In the genomic region with DNA sequence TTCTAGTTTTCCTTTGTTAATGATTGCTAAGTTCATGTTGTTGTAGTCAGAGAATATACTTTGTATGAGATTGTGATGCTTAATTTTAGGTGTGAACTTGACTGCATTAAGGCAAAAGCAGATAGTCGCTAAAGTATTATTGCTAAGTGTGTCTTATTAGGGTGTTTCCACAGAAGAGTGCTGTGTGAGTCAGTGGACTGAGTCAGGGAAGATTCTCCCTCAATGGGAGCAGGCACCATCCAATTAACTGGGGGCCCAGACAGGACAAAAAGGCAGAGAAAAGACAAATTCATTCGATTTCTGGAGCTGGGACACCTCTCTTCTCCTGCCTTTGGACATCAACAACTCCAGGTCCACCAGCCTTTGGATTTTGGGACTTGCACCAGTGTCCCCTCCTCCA, we compare ENCODE assay signal across 11 cellular contexts. TPM values are rescaled to one million over a fixed set of nuclear protein-coding genes. Genes with fewer than 3 reads are reported as not detected.
DNase-seq lines count a peak whose midpoint lies in the region; ATAC-seq and TF ChIP-seq lines count a peak whose summit lies in the region.
"Had no signal": no experiment of that assay in that cellular context is flagged by ENCODE, and none has a peak within 500 bp of the region (broad histone marks: within the 10 kb centered on the region; RNA-seq: fewer than 3 reads in every experiment).

No MANE protein-coding gene starts in this region.

- no peak for TF ChIP-seq CTCF in astrocyte of the spinal cord (IDR thresholded peaks at IDR 0.05; ENCODE audit: low read depth, low read length)

- no peak overlapping the region for H3K4me2 ChIP-seq in trophoblast cell (ENCODE audit: low read length)

- DNase-seq in CD8-positive, alpha-beta memory T cell, result no peak
- DNase-seq in astrocyte of the spinal cord (ENCODE audit: low read depth, low spot score) (peak; percentile 18), GF-D8 (lab: John Stamatoyannopoulos, UW) (no peak), trophoblast cell (no peak)
- no peak for DNase-seq in naive thymus-derived CD4-positive, alpha-beta T cell
- DNase-seq: adrenal gland, glutamatergic neuron, left colon had no signal

- H3K79me2 ChIP-seq in trophoblast cell (ENCODE audit: control insufficient read depth, insufficient read depth, low read length, poor library complexity), result no peaks in the 10 kb centered on the region

- no peak overlapping the region for H4K91ac ChIP-seq in trophoblast cell (ENCODE audit: low read depth, low read length)

- no CpG with 5 or more reads among the region's 2 CpGs for WGBS in trophoblast cell (ENCODE audit: extremely low coverage, insufficient coverage, insufficient read length)

- no peak overlapping the region for H2BK120ac ChIP-seq in trophoblast cell (ENCODE audit: insufficient read depth, low read length, poor library complexity)

- no peak overlapping the region for H3K18ac ChIP-seq in trophoblast cell (ENCODE audit: low read length)

- in situ Hi-C loops in astrocyte of the spinal cord (cut with HindIII; ENCODE audit: low sequenced_read_pairs), result no loop called here

- H3K4me1 ChIP-seq in CD8-positive, alpha-beta memory T cell (ENCODE audit: insufficient read depth, low read length), result peaks cover 4% of the 10 kb centered on the region
- peaks cover 0 to 6% of the 10 kb centered on the region in 2 donors for H3K4me1 ChIP-seq in naive thymus-derived CD4-positive, alpha-beta T cell (ENCODE audit: control insufficient read depth in 2 of 2, insufficient read depth in 2 of 2, low read length in 2 of 2)
- no peaks in the 10 kb centered on the region for H3K4me1 ChIP-seq in trophoblast cell (ENCODE audit: control insufficient read depth in 1 of 2, insufficient read depth in 2 of 2, low read length in 2 of 2)
- H3K4me1 ChIP-seq: adrenal gland had no signal

- no peak overlapping the region for H3K27ac ChIP-seq in CD8-positive, alpha-beta memory T cell (ENCODE audit: low read depth, low read length)
- no peak overlapping the region for H3K27ac ChIP-seq in naive thymus-derived CD4-positive, alpha-beta T cell (ENCODE audit: low read depth, low read length)
- no peak overlapping the region for H3K27ac ChIP-seq in trophoblast cell (ENCODE audit: low read depth, low read length)
- H3K27ac ChIP-seq: adrenal gland had no signal

- H3K9me3 ChIP-seq in CD8-positive, alpha-beta memory T cell (ENCODE audit: low read length), result no peaks in the 10 kb centered on the region
- H3K9me3 ChIP-seq in naive thymus-derived CD4-positive, alpha-beta T cell (ENCODE audit: control insufficient read depth in 2 of 3, low read length in 3 of 3), result no peaks in the 10 kb centered on the region
- peaks cover 2% of the 10 kb centered on the region for H3K9me3 ChIP-seq in trophoblast cell (ENCODE audit: insufficient read depth, low read depth, low read length)
- H3K9me3 ChIP-seq: adrenal gland had no signal

- no peak overlapping the region for H3K4me3 ChIP-seq in CD8-positive, alpha-beta memory T cell (ENCODE audit: low read length)
- no peak overlapping the region for H3K4me3 ChIP-seq in astrocyte of the spinal cord (ENCODE audit: low read depth, low read length)
- no peak overlapping the region for H3K4me3 ChIP-seq in naive thymus-derived CD4-positive, alpha-beta T cell (ENCODE audit: low read length)
- no peak overlapping the region for H3K4me3 ChIP-seq in trophoblast cell (ENCODE audit: low read depth, low read length)
- H3K4me3 ChIP-seq: adrenal gland had no signal

- no peak overlapping the region for H2BK5ac ChIP-seq in trophoblast cell (ENCODE audit: low read depth, low read length, poor library complexity)

- H3K27me3 Mint-ChIP-seq in CD8-positive, alpha-beta memory T cell, result no peaks in the 10 kb centered on the region
- H3K27me3 Mint-ChIP-seq in IgD-negative memory B cell, result no peaks in the 10 kb centered on the region
- no peaks in the 10 kb centered on the region for H3K27me3 Mint-ChIP-seq in naive thymus-derived CD4-positive, alpha-beta T cell

- peaks cover 6 to 61% (median 25%) of the 10 kb centered on the region in 3 donors for H3K36me3 Mint-ChIP-seq in CD8-positive, alpha-beta memory T cell
- peaks cover 5% of the 10 kb centered on the region for H3K36me3 Mint-ChIP-seq in IgD-negative memory B cell
- H3K36me3 Mint-ChIP-seq in naive thymus-derived CD4-positive, alpha-beta T cell, result peaks cover 6 to 46% (median 32%) of the 10 kb centered on the region in 5 donors

- CTCF ChIA-PET in CD8-positive, alpha-beta memory T cell (lab: Charles Lee), result no interaction called here
- CTCF ChIA-PET in naive thymus-derived CD4-positive, alpha-beta T cell (lab: Charles Lee), result no interaction called here

- H2BK12ac ChIP-seq in trophoblast cell (ENCODE audit: low read length), result no peak overlapping the region

- no peak for ATAC-seq in naive thymus-derived CD4-positive, alpha-beta T cell
- no peak for ATAC-seq in GM21381 (IDR thresholded peaks at IDR 0.05; ENCODE audit: unreplicated experiment)
- ATAC-seq: left colon had no signal

- peak overlapping the region; percentile 1 to 79 (median 38) for H3K27ac Mint-ChIP-seq in CD8-positive, alpha-beta memory T cell
- H3K27ac Mint-ChIP-seq in IgD-negative memory B cell, result peak overlapping the region in 2 of 3 donors; percentile 17 to 76
- H3K27ac Mint-ChIP-seq in naive thymus-derived CD4-positive, alpha-beta T cell, result peak overlapping the region in 8 of 9 donors; percentile 14 to 65 (median 37)
- H3K27ac Mint-ChIP-seq: nephron had no signal

- H3K4me1 Mint-ChIP-seq in CD8-positive, alpha-beta memory T cell, result peaks cover 27 to 49% (median 43%) of the 10 kb centered on the region in 3 donors
- peaks cover 11 to 26% (median 18%) of the 10 kb centered on the region in 3 donors for H3K4me1 Mint-ChIP-seq in IgD-negative memory B cell
- peaks cover 20 to 47% (median 31%) of the 10 kb centered on the region in 7 donors for H3K4me1 Mint-ChIP-seq in naive thymus-derived CD4-positive, alpha-beta T cell
- H3K4me1 Mint-ChIP-seq: nephron had no signal

- H3K4ac ChIP-seq in trophoblast cell (ENCODE audit: low read depth, low read length), result no peak overlapping the region

- no peak overlapping the region for H3K9ac ChIP-seq in trophoblast cell (ENCODE audit: low read length)

- H3K27me3 ChIP-seq in CD8-positive, alpha-beta memory T cell (ENCODE audit: insufficient read depth, low read length, poor library complexity, severe bottlenecking), result no peaks in the 10 kb centered on the region
- no peaks in the 10 kb centered on the region for H3K27me3 ChIP-seq in naive thymus-derived CD4-positive, alpha-beta T cell (ENCODE audit: control insufficient read depth in 2 of 2, insufficient read depth in 2 of 2, low read length in 2 of 2)
- no peaks in the 10 kb centered on the region for H3K27me3 ChIP-seq in trophoblast cell (ENCODE audit: insufficient read depth, low read length)
- H3K27me3 ChIP-seq: adrenal gland had no signal

- no peak overlapping the region for H3K4me3 Mint-ChIP-seq in CD8-positive, alpha-beta memory T cell
- H3K4me3 Mint-ChIP-seq in IgD-negative memory B cell, result no peak overlapping the region
- H3K4me3 Mint-ChIP-seq in naive thymus-derived CD4-positive, alpha-beta T cell, result no peak overlapping the region
- H3K4me3 Mint-ChIP-seq: nephron had no signal

- intact Hi-C loops in naive thymus-derived CD4-positive, alpha-beta T cell (cut with micrococcal nuclease), result loop anchor here in 1 of 2 donors (2.0 kb wide), 1 partner anchor 46 kb away; no protein-coding TSS in a partner anchor

- no peaks in the 10 kb centered on the region for H3K9me3 Mint-ChIP-seq in CD8-positive, alpha-beta memory T cell
- peaks cover 0 to 2% (median 0%) of the 10 kb centered on the region in 3 donors for H3K9me3 Mint-ChIP-seq in IgD-negative memory B cell
- H3K9me3 Mint-ChIP-seq in naive thymus-derived CD4-positive, alpha-beta T cell, result peaks cover 0 to 2% (median 0%) of the 10 kb centered on the region in 11 donors
- H3K9me3 Mint-ChIP-seq: nephron had no signal

- no peak overlapping the region for H3K23ac ChIP-seq in trophoblast cell (ENCODE audit: low read length)

- H4K12ac ChIP-seq in trophoblast cell (ENCODE audit: low read depth, low read length), result no peak overlapping the region

- no peak overlapping the region for H4K8ac ChIP-seq in trophoblast cell (ENCODE audit: low read depth, low read length)

- no peak overlapping the region for H2AK5ac ChIP-seq in trophoblast cell (ENCODE audit: low read length)

- POLR2A ChIA-PET in CD8-positive, alpha-beta memory T cell (lab: Charles Lee), result no interaction called here
- POLR2A ChIA-PET in naive thymus-derived CD4-positive, alpha-beta T cell (lab: Charles Lee), result no interaction called here

- H2AFZ ChIP-seq in trophoblast cell (ENCODE audit: insufficient read depth, low read length, poor library complexity), result no peak overlapping the region

- no peaks in the 10 kb centered on the region for H3K79me1 ChIP-seq in trophoblast cell (ENCODE audit: low read length)

- no peak overlapping the region for H3K14ac ChIP-seq in trophoblast cell (ENCODE audit: low read length)

- peaks cover 12% of the 10 kb centered on the region for H3K36me3 ChIP-seq in CD8-positive, alpha-beta memory T cell (ENCODE audit: insufficient read depth, low read length)
- peaks cover 0 to 27% (median 3%) of the 10 kb centered on the region in 3 experiments for H3K36me3 ChIP-seq in naive thymus-derived CD4-positive, alpha-beta T cell (ENCODE audit: control insufficient read depth in 2 of 3, insufficient read depth in 3 of 3, low read length in 3 of 3)
- H3K36me3 ChIP-seq in trophoblast cell (ENCODE audit: control insufficient read depth in 1 of 2, insufficient read depth in 2 of 2, low read length in 2 of 2), result peaks cover 4 to 12% of the 10 kb centered on the region in 2 experiments
- H3K36me3 ChIP-seq: adrenal gland had no signal

RNA-seq across cellular contexts. Expression of a gene that starts 48.5 kb away (rescaled TPM):
- 10 to 100 TPM; 67.5 to 70.5 TPM for total RNA-seq in CD8-positive, alpha-beta memory T cell
- 14.9 TPM for polyA plus RNA-seq in CD8-positive, alpha-beta memory T cell
- polyA plus RNA-seq in IgD-negative memory B cell, result 20.6 TPM
- total RNA-seq in naive thymus-derived CD4-positive, alpha-beta T cell, result 10 to 100 TPM; 47.4 to 62.5 (median 53.3) TPM
- 10 to 100 TPM; 10.3 to 14.1 TPM for polyA plus RNA-seq in naive thymus-derived CD4-positive, alpha-beta T cell
- 51.4 and 53.7 TPM in 2 replicates for polyA plus RNA-seq in trophoblast cell (2013)
